In genomic region chr14:23831591-23831990, GRCh38 we compare ENCODE assay signal across 17 cellular contexts.
A peak's percentile ranks its signal among the peaks of the same experiment; 100 is the strongest.
DNase-seq lines count a peak whose midpoint lies in the region; ATAC-seq and TF ChIP-seq lines count a peak whose summit lies in the region.
"Had no signal": no experiment of that assay in that cellular context is flagged by ENCODE, and none has a peak within 500 bp of the region (broad histone marks: within the 10 kb centered on the region; RNA-seq: fewer than 3 reads in every experiment).

No MANE protein-coding gene starts in this region.

- intact Hi-C loops in A673 (cut with micrococcal nuclease; ENCODE audit: unreplicated experiment) = no loop called here

- no peaks in the 10 kb centered on the region for H3K9me3 ChIP-seq in A673 (ENCODE audit: low read depth, low read length, poor library complexity, severe bottlenecking)
- H3K9me3 ChIP-seq in CD8-positive, alpha-beta memory T cell (ENCODE audit: low read length) = no peaks in the 10 kb centered on the region
- H3K9me3 ChIP-seq: body of pancreas, left ventricle myocardium inferior, tibial nerve had no signal

- no peaks in the 10 kb centered on the region for H3K36me3 Mint-ChIP-seq in activated CD8-positive, alpha-beta T cell treated with anti-CD3 and anti-CD28 coated beads, Interleukin-2, amount 10 ng/mL, durations not matched to agents 7 days and 5 days (ENCODE audit: low read depth)
- no peaks in the 10 kb centered on the region for H3K36me3 Mint-ChIP-seq in stimulated activated effector memory CD8-positive, alpha-beta T cell treated with anti-CD3 and anti-CD28 coated beads, Interleukin-12 subunit alpha, Interleukin-12 subunit beta, amount 100 ng/mL, for 72 hours
- H3K36me3 Mint-ChIP-seq in CD8-positive, alpha-beta memory T cell = no peaks in the 10 kb centered on the region
- H3K36me3 Mint-ChIP-seq: CD8-positive, alpha-beta T cell; natural killer cell had no signal

- H3K4me1 Mint-ChIP-seq in activated CD8-positive, alpha-beta T cell treated with anti-CD3 and anti-CD28 coated beads, Interleukin-2, amount 10 ng/mL, durations not matched to agents 7 days and 5 days (ENCODE audit: low read depth) = peaks cover 4% of the 10 kb centered on the region
- H3K4me1 Mint-ChIP-seq in stimulated activated effector memory CD8-positive, alpha-beta T cell treated with anti-CD3 and anti-CD28 coated beads, Interleukin-12 subunit alpha, Interleukin-12 subunit beta, amount 100 ng/mL, for 72 hours = no peaks in the 10 kb centered on the region
- no peaks in the 10 kb centered on the region for H3K4me1 Mint-ChIP-seq in CD8-positive, alpha-beta memory T cell
- H3K4me1 Mint-ChIP-seq: natural killer cell had no signal

- no peak for TF ChIP-seq CTCF in A673 (conservative IDR thresholded peaks at IDR 0.05; ENCODE audit: low read depth, low read length)

- H3K4me3 Mint-ChIP-seq in activated CD8-positive, alpha-beta T cell treated with anti-CD3 and anti-CD28 coated beads, Interleukin-2, amount 10 ng/mL, durations not matched to agents 7 days and 5 days = no peak overlapping the region
- no peak overlapping the region for H3K4me3 Mint-ChIP-seq in stimulated activated effector memory CD8-positive, alpha-beta T cell treated with anti-CD3 and anti-CD28 coated beads, Interleukin-12 subunit alpha, Interleukin-12 subunit beta, amount 100 ng/mL, for 72 hours
- H3K4me3 Mint-ChIP-seq in CD8-positive, alpha-beta memory T cell = no peak overlapping the region
- H3K4me3 Mint-ChIP-seq: CD8-positive, alpha-beta T cell; natural killer cell had no signal

- H3K27me3 Mint-ChIP-seq in activated CD8-positive, alpha-beta T cell treated with anti-CD3 and anti-CD28 coated beads, Interleukin-2, amount 10 ng/mL, durations not matched to agents 7 days and 5 days (ENCODE audit: low read depth) = no peaks in the 10 kb centered on the region
- peaks cover 5 to 7% of the 10 kb centered on the region in 2 donors for H3K27me3 Mint-ChIP-seq in CD8-positive, alpha-beta memory T cell

- peak; percentile 65 for ATAC-seq in activated CD8-positive, alpha-beta T cell treated with anti-CD3 and anti-CD28 coated beads, Interleukin-2, amount 10 ng/mL, durations not matched to agents 7 days and 5 days
- ATAC-seq in stimulated activated effector memory CD8-positive, alpha-beta T cell treated with anti-CD3 and anti-CD28 coated beads, Interleukin-12 subunit alpha, Interleukin-12 subunit beta, amount 100 ng/mL, for 72 hours = peak; percentile 34
- ATAC-seq in GM21367 (IDR thresholded peaks at IDR 0.05; ENCODE audit: unreplicated experiment) = no peak
- ATAC-seq: body of pancreas; CD8-positive, alpha-beta T cell had no signal

- POLR2A ChIA-PET in activated CD8-positive, alpha-beta T cell treated with anti-CD3 and anti-CD28 coated beads, Interleukin-2, amount 10 ng/mL, durations not matched to agents 7 days and 5 days (lab: Charles Lee) = no interaction called here
- POLR2A ChIA-PET in A673 (lab: Charles Lee; ENCODE audit: low non-redundant PET) = no interaction called here
- POLR2A ChIA-PET in CD8-positive, alpha-beta memory T cell (lab: Charles Lee) = no interaction called here

- CTCF ChIA-PET in activated CD8-positive, alpha-beta T cell treated with anti-CD3 and anti-CD28 coated beads, Interleukin-2, amount 10 ng/mL, durations not matched to agents 7 days and 5 days (lab: Charles Lee) = no interaction called here
- CTCF ChIA-PET in A673 (lab: Charles Lee) = no interaction called here
- CTCF ChIA-PET in CD8-positive, alpha-beta memory T cell (lab: Charles Lee) = no interaction called here

- no TSS peak for BruUV-seq in A673 (replicated peaks; lab: Mats Ljungman, UMichigan)

- no peaks in the 10 kb centered on the region for H3K36me3 ChIP-seq in A673 (ENCODE audit: insufficient read depth, low read length, poor library complexity, severe bottlenecking)
- H3K36me3 ChIP-seq in CD8-positive, alpha-beta memory T cell (ENCODE audit: insufficient read depth, low read length) = no peaks in the 10 kb centered on the region
- H3K36me3 ChIP-seq: left ventricle myocardium inferior, tibial nerve had no signal

- no peaks in the 10 kb centered on the region for H3K9me3 Mint-ChIP-seq in activated CD8-positive, alpha-beta T cell treated with anti-CD3 and anti-CD28 coated beads, Interleukin-2, amount 10 ng/mL, durations not matched to agents 7 days and 5 days (ENCODE audit: insufficient read depth)
- no peaks in the 10 kb centered on the region for H3K9me3 Mint-ChIP-seq in stimulated activated effector memory CD8-positive, alpha-beta T cell treated with anti-CD3 and anti-CD28 coated beads, Interleukin-12 subunit alpha, Interleukin-12 subunit beta, amount 100 ng/mL, for 72 hours
- no peaks in the 10 kb centered on the region for H3K9me3 Mint-ChIP-seq in CD8-positive, alpha-beta memory T cell
- H3K9me3 Mint-ChIP-seq: CD8-positive, alpha-beta T cell; natural killer cell had no signal

- no peak overlapping the region for H3K27ac ChIP-seq in A673 (ENCODE audit: low read depth, low read length, poor library complexity, severe bottlenecking)
- H3K27ac ChIP-seq in CD8-positive, alpha-beta memory T cell (ENCODE audit: low read depth, low read length) = no peak overlapping the region
- H3K27ac ChIP-seq: 22Rv1, body of pancreas, left ventricle myocardium inferior, tibial nerve had no signal

- no peaks in the 10 kb centered on the region for H3K27me3 ChIP-seq in A673 (replicated peaks; ENCODE audit: insufficient read depth, low read depth, low read length, poor library complexity)
- no peaks in the 10 kb centered on the region for H3K27me3 ChIP-seq in CD8-positive, alpha-beta memory T cell (ENCODE audit: insufficient read depth, low read length, poor library complexity, severe bottlenecking)
- H3K27me3 ChIP-seq: body of pancreas, tibial nerve had no signal

- no peaks in the 10 kb centered on the region for H3K4me1 ChIP-seq in A673 (ENCODE audit: insufficient read depth, low read length, poor library complexity, severe bottlenecking)
- H3K4me1 ChIP-seq in CD8-positive, alpha-beta memory T cell (ENCODE audit: insufficient read depth, low read length) = no peaks in the 10 kb centered on the region
- H3K4me1 ChIP-seq: body of pancreas, left ventricle myocardium inferior had no signal

- H3K4me3 ChIP-seq in A673 (ENCODE audit: low read depth, low read length, poor library complexity, severe bottlenecking) = no peak overlapping the region
- H3K4me3 ChIP-seq in CD8-positive, alpha-beta memory T cell (ENCODE audit: low read length) = no peak overlapping the region
- H3K4me3 ChIP-seq: body of pancreas, left ventricle myocardium inferior, tibial nerve had no signal

- peak; percentile 60 for DNase-seq in SKM-1 treated with dmso at 0.1 percent for 144 hours (lab: John Stamatoyannopoulos, UW; ENCODE audit: unreplicated experiment)
- no peak for DNase-seq in SKM-1 (lab: John Stamatoyannopoulos, UW; ENCODE audit: unreplicated experiment)
- DNase-seq in NCI-H226 = peak; percentile 5
- DNase-seq in activated CD8-positive, alpha-beta T cell treated with anti-CD3 and anti-CD28 coated beads, Interleukin-2, amount 10 ng/mL, durations not matched to agents 7 days and 5 days = peak; percentile 46
- no peak for DNase-seq in stimulated activated effector memory CD8-positive, alpha-beta T cell treated with anti-CD3 and anti-CD28 coated beads, Interleukin-12 subunit alpha, Interleukin-12 subunit beta, amount 100 ng/mL, for 72 hours (ENCODE audit: low spot score in 2 of 2)
- DNase-seq in A673 (ENCODE audit: low spot score) = no peak
- DNase-seq in CD8-positive, alpha-beta memory T cell = no peak
- DNase-seq: activated gamma-delta T cell; CD8-positive, alpha-beta T cell; left ventricle myocardium inferior; natural killer cell; NCI-H1417 treated with DMSO at 0.1 percent for 48 hours; NCI-H510A treated with DMSO at 0.1 percent for 48 hours had no signal

- no peak overlapping the region for H3K27ac Mint-ChIP-seq in activated CD8-positive, alpha-beta T cell treated with anti-CD3 and anti-CD28 coated beads, Interleukin-2, amount 10 ng/mL, durations not matched to agents 7 days and 5 days
- H3K27ac Mint-ChIP-seq in stimulated activated effector memory CD8-positive, alpha-beta T cell treated with anti-CD3 and anti-CD28 coated beads, Interleukin-12 subunit alpha, Interleukin-12 subunit beta, amount 100 ng/mL, for 72 hours = no peak overlapping the region
- H3K27ac Mint-ChIP-seq in CD8-positive, alpha-beta memory T cell = no peak overlapping the region
- H3K27ac Mint-ChIP-seq: CD8-positive, alpha-beta T cell; natural killer cell had no signal

Comparison
In these comparisons a context has a peak if more than half of its experiments do, and no peak if none do; other contexts are left out.
1. DNase-seq: peak in SKM-1 treated with dmso at 0.1 percent for 144 hours (single experiment), NCI-H226 (single experiment) and activated CD8-positive, alpha-beta T cell treated with anti-CD3 and anti-CD28 coated beads, Interleukin-2, amount 10 ng/mL, durations not matched to agents 7 days and 5 days (single experiment); none in SKM-1 (single experiment), stimulated activated effector memory CD8-positive, alpha-beta T cell treated with anti-CD3 and anti-CD28 coated beads, Interleukin-12 subunit alpha, Interleukin-12 subunit beta, amount 100 ng/mL, for 72 hours (0 of 2), A673 (single experiment) and CD8-positive, alpha-beta memory T cell (0 of 5).